Comparison of ENCODE assay signal across 8 cellular contexts in genomic region chr12:94621662-94622359, GRCh38. TPM values are rescaled to one million over a fixed set of nuclear protein-coding genes. Genes with fewer than 3 reads are reported as not detected.
DNase-seq lines count a peak whose midpoint lies in the region; ATAC-seq, FAIRE-seq and TF ChIP-seq lines count a peak whose summit lies in the region.

No MANE protein-coding gene starts in this region.

- intact Hi-C loops in vagina (cut with DNase I) = no loop called here

- no peak for TF ChIP-seq POLR2A in GM12892 (IDR thresholded peaks at IDR 0.05; ENCODE audit: low read depth, low read length)
- TF ChIP-seq POLR2A in vagina (IDR thresholded peaks at IDR 0.05) = no peak

- ATAC-seq in GM21515 (IDR thresholded peaks at IDR 0.05; ENCODE audit: unreplicated experiment) = peak; percentile 95

- H3K4me1 ChIP-seq in adipocyte (ENCODE audit: control insufficient read depth, insufficient read depth, low read length) = peaks cover 13% of the 10 kb centered on the region
- peaks cover 29% of the 10 kb centered on the region for H3K4me1 ChIP-seq in vagina

- H3K27me3 Mint-ChIP-seq in mesothelial cell of epicardium (ENCODE audit: low read depth) = no peaks in the 10 kb centered on the region

- H3K4me3 Mint-ChIP-seq in mesothelial cell of epicardium = peak overlapping the region; percentile 34

- no peaks in the 10 kb centered on the region for H3K36me3 Mint-ChIP-seq in mesothelial cell of epicardium

- no peak for TF ChIP-seq CTCF in mesothelial cell of epicardium (IDR thresholded peaks at IDR 0.05; ENCODE audit: unreplicated experiment)
- no peak for TF ChIP-seq CTCF in vagina (IDR thresholded peaks at IDR 0.05)

- H3K27me3 ChIP-seq in adipocyte (replicated peaks; ENCODE audit: control insufficient read depth, insufficient read depth, low read length) = no peaks in the 10 kb centered on the region
- H3K27me3 ChIP-seq in vagina = no peaks in the 10 kb centered on the region

- H3K9me3 ChIP-seq in adipocyte (ENCODE audit: control insufficient read depth, low read length) = no peaks in the 10 kb centered on the region
- H3K9me3 ChIP-seq in vagina = no peaks in the 10 kb centered on the region

- H3K4me1 Mint-ChIP-seq in mesothelial cell of epicardium = peaks cover 32% of the 10 kb centered on the region

- peak overlapping the region; percentile 28 for H3K4me3 ChIP-seq in adipocyte (ENCODE audit: low read length)
- peak overlapping the region; percentile 2 to 16 for H3K4me3 ChIP-seq in vagina

- peak overlapping the region; percentile 96 for H3K27ac Mint-ChIP-seq in mesothelial cell of epicardium

- H3K36me3 ChIP-seq in adipocyte (ENCODE audit: control insufficient read depth, insufficient read depth, low read length, severe bottlenecking) (no peaks in the 10 kb centered on the region), vagina (no peaks in the 10 kb centered on the region)

- no peak overlapping the region for H3K9ac ChIP-seq in adipocyte (ENCODE audit: low read length)

- peak overlapping the region; percentile 14 for H3K27ac ChIP-seq in vagina

- H3K9me3 Mint-ChIP-seq in mesothelial cell of epicardium = peaks cover 5% of the 10 kb centered on the region

- DNase-seq in GM12892 (ENCODE audit: insufficient read length) (peak; percentile 30), HTR-8/SVneo (ENCODE audit: insufficient read length, low spot score) (peak; percentile 67), adipocyte (ENCODE audit: low read depth) (no peak), mesothelial cell of epicardium (ENCODE audit: low spot score in 2 of 2, unreplicated experiment in 2 of 2) (no peak), vagina (ENCODE audit: extremely low spot score in 2 of 2) (no peak), hippocampal formation (lab: John Stamatoyannopoulos, UW) (no peak), SKM-1 (lab: John Stamatoyannopoulos, UW; ENCODE audit: unreplicated experiment) (no peak)

- FAIRE-seq in GM12892 (lab: Jason Lieb, UNC) = peak; percentile 82
- peak; percentile 16 for FAIRE-seq in HTR-8/SVneo (lab: Jason Lieb, UNC)

RNA-seq across cellular contexts. Expression of gene TMCC3, which starts 28.5 kb away (rescaled TPM):
- 16.0 TPM for polyA plus RNA-seq in GM12892 (2012; ENCODE audit: missing spikeins)
- total RNA-seq in mesothelial cell of epicardium (10.1 to 11.7 TPM (median 11.5 TPM) in 3 replicates), vagina (11.5 TPM)

Comparison
In these comparisons a context has a peak if more than half of its experiments do, and no peak if none do; other contexts are left out.
1. DNase-seq: peak in GM12892 (single experiment) and HTR-8/SVneo (single experiment); none in adipocyte (single experiment), mesothelial cell of epicardium (0 of 2), vagina (0 of 2), hippocampal formation (0 of 2) and SKM-1 (single experiment).